In genomic region chr22:46104170-46104880, GRCh38 we compare ENCODE assay signal across 14 cellular contexts. TPM values are rescaled to one million over a fixed set of nuclear protein-coding genes. Genes with fewer than 3 reads are reported as not detected.
A peak's percentile ranks its signal among the peaks of the same experiment; 100 is the strongest.
DNase-seq lines count a peak whose midpoint lies in the region; ATAC-seq, FAIRE-seq and TF ChIP-seq lines count a peak whose summit lies in the region.
"Had no signal": no experiment of that assay in that cellular context is flagged by ENCODE, and none has a peak within 500 bp of the region (broad histone marks: within the 10 kb centered on the region; RNA-seq: fewer than 3 reads in every experiment).

No MANE protein-coding gene starts in this region.

- peaks cover 14% of the 10 kb centered on the region for H3K4me1 Mint-ChIP-seq in Caco-2 (ENCODE audit: low read depth, unreplicated experiment)
- peaks cover 3% of the 10 kb centered on the region for H3K4me1 Mint-ChIP-seq in astrocyte (ENCODE audit: low read depth, unreplicated experiment)
- no peaks in the 10 kb centered on the region for H3K4me1 Mint-ChIP-seq in WTC11

- H3K9me3 Mint-ChIP-seq in Caco-2 (ENCODE audit: unreplicated experiment) (no peaks in the 10 kb centered on the region), astrocyte (ENCODE audit: unreplicated experiment) (no peaks in the 10 kb centered on the region), WTC11 (no peaks in the 10 kb centered on the region)

- H3K36me3 Mint-ChIP-seq in Caco-2 (ENCODE audit: insufficient read depth, unreplicated experiment) (peaks cover 19% of the 10 kb centered on the region), astrocyte (ENCODE audit: low read depth, unreplicated experiment) (no peaks in the 10 kb centered on the region), WTC11 (no peaks in the 10 kb centered on the region)

- H3K4me2 ChIP-seq in astrocyte (ENCODE audit: low read length), result no peak overlapping the region
- H3K4me2 ChIP-seq: BLaER1 had no signal

- H3K36me3 ChIP-seq in Caco-2 (ENCODE audit: control insufficient read depth, insufficient read depth, low read length) (no peaks in the 10 kb centered on the region), astrocyte (ENCODE audit: insufficient read depth, low read length) (peaks cover 22% of the 10 kb centered on the region), right atrium auricular region (peaks cover 72% of the 10 kb centered on the region)

- peaks cover 85% of the 10 kb centered on the region for H3K79me2 ChIP-seq in astrocyte (ENCODE audit: insufficient read depth, low read length)

- POLR2A ChIA-PET in Caco-2 (lab: Charles Lee), result no interaction called here
- POLR2A ChIA-PET in WTC11 (lab: Charles Lee), result no interaction called here

- CTCF ChIA-PET in Caco-2 (lab: Charles Lee) (no interaction called here), WTC11 (lab: Charles Lee) (no interaction called here)

- H3K4me3 Mint-ChIP-seq in Caco-2 (ENCODE audit: unreplicated experiment), result no peak overlapping the region
- H3K4me3 Mint-ChIP-seq in astrocyte (ENCODE audit: unreplicated experiment), result no peak overlapping the region
- no peak overlapping the region for H3K4me3 Mint-ChIP-seq in WTC11

- H3K4me3 ChIP-seq in Caco-2 (ENCODE audit: low read depth, low read length) (no peak overlapping the region), astrocyte (ENCODE audit: insufficient read depth, low read depth, low read length) (no peak overlapping the region), right atrium auricular region (no peak overlapping the region)
- H3K4me3 ChIP-seq: BLaER1 had no signal

- TF ChIP-seq CTCF in Caco-2 (IDR thresholded peaks at IDR 0.05; ENCODE audit: insufficient read depth in 1 of 2, low read depth in 1 of 2, low read length in 1 of 2, severe bottlenecking in 1 of 2, unreplicated experiment in 1 of 2) (no peak), astrocyte (IDR thresholded peaks at IDR 0.05; ENCODE audit: insufficient read depth, low read depth, low read length) (no peak), right atrium auricular region (IDR thresholded peaks at IDR 0.05) (no peak), WTC11 (IDR thresholded peaks at IDR 0.05) (no peak)

- no peak for ATAC-seq in sciatic nerve
- ATAC-seq in HG02623 (IDR thresholded peaks at IDR 0.05; ENCODE audit: unreplicated experiment), result no peak
- ATAC-seq in WTC11, result no peak

- H3K27me3 Mint-ChIP-seq in Caco-2 (ENCODE audit: insufficient read depth, unreplicated experiment), result no peaks in the 10 kb centered on the region
- peaks cover 29% of the 10 kb centered on the region for H3K27me3 Mint-ChIP-seq in astrocyte (ENCODE audit: low read depth, unreplicated experiment)
- no peaks in the 10 kb centered on the region for H3K27me3 Mint-ChIP-seq in WTC11 (ENCODE audit: low read depth)

- H3K9me3 ChIP-seq in Caco-2 (no peaks in the 10 kb centered on the region), astrocyte (ENCODE audit: insufficient read depth, low read depth, low read length) (no peaks in the 10 kb centered on the region), right atrium auricular region (no peaks in the 10 kb centered on the region)
- H3K9me3 ChIP-seq: BLaER1 had no signal

- no TSS peak for BruUV-seq in Caco-2 (replicated peaks; lab: Mats Ljungman, UMichigan)

- H3K4me1 ChIP-seq in Caco-2 (peaks cover 68% of the 10 kb centered on the region), astrocyte (ENCODE audit: insufficient read depth, low read length) (peaks cover 76% of the 10 kb centered on the region), right atrium auricular region (peaks cover 0 to 100% of the 10 kb centered on the region in 2 donors)

- H3K27ac ChIP-seq in astrocyte (ENCODE audit: low read depth, low read length), result peak overlapping the region; percentile 75
- H3K27ac ChIP-seq in right atrium auricular region, result peak overlapping the region; percentile 80
- H3K27ac ChIP-seq: BLaER1 had no signal

- H4K20me1 ChIP-seq in astrocyte (ENCODE audit: insufficient read depth, low read length), result peaks cover 93% of the 10 kb centered on the region

- H3K27me3 ChIP-seq in Caco-2 (replicated peaks; ENCODE audit: control insufficient read depth, insufficient read depth, low read length), result no peaks in the 10 kb centered on the region
- H3K27me3 ChIP-seq in astrocyte (ENCODE audit: insufficient read depth, low read length), result no peaks in the 10 kb centered on the region
- no peaks in the 10 kb centered on the region for H3K27me3 ChIP-seq in right atrium auricular region
- H3K27me3 ChIP-seq: BLaER1 had no signal

- FAIRE-seq in astrocyte (lab: Jason Lieb, UNC), result no peak
- FAIRE-seq: colon, TTC549 had no signal

- DNase-seq in Caco-2 (no peak), astrocyte (ENCODE audit: low read depth) (peak; percentile 49), right atrium auricular region (ENCODE audit: low spot score) (no peak), sciatic nerve (ENCODE audit: low spot score) (peak; percentile 76), WTC11 (ENCODE audit: low spot score) (no peak), NAMALWA (ENCODE audit: low spot score) (no peak), NCI-H1105 (lab: John Stamatoyannopoulos, UW) (no peak)
- DNase-seq: activated T-cell treated with anti-CD3 and anti-CD28 coated beads, Interleukin-2, amount 50 U/mL, for 48 hours; KBM-7; NK-92 treated with Interleukin-12 subunit alpha and Interleukin-12 subunit beta, amount 100 ng/mL, for 24 hours had no signal

- H3K9ac ChIP-seq in astrocyte (ENCODE audit: low read length), result peak overlapping the region; percentile 58
- H3K9ac ChIP-seq: BLaER1 had no signal

- no peak overlapping the region for H2AFZ ChIP-seq in astrocyte (ENCODE audit: low read depth, low read length)

- peak overlapping the region; percentile 95 for H3K27ac Mint-ChIP-seq in Caco-2 (ENCODE audit: unreplicated experiment)
- no peak overlapping the region for H3K27ac Mint-ChIP-seq in astrocyte (ENCODE audit: unreplicated experiment)
- no peak overlapping the region for H3K27ac Mint-ChIP-seq in WTC11

- intact Hi-C loops in Caco-2 (cut with micrococcal nuclease; ENCODE audit: unreplicated experiment), result no loop called here
- intact Hi-C loops in sciatic nerve (cut with DNase I), result no loop called here

TF ChIP-seq in WTC11, 78 proteins besides CTCF, POLR2A, EP300 and RAD21:
- no peak for TF ChIP-seq NR3C1 (CRISPR knock-in tag; conservative IDR thresholded peaks at IDR 0.05; ENCODE audit: low read depth)
- no peak for TF ChIP-seq TCF7 (CRISPR knock-in tag; IDR thresholded peaks at IDR 0.05; ENCODE audit: low read depth)
- no peak for TF ChIP-seq TP53 (CRISPR knock-in tag; IDR thresholded peaks at IDR 0.05)
- TF ChIP-seq ZNF121 (CRISPR knock-in tag; IDR thresholded peaks at IDR 0.05), result no peak
- TF ChIP-seq ZNF512 (CRISPR knock-in tag; IDR thresholded peaks at IDR 0.05; ENCODE audit: borderline replicate concordance), result no peak
- no peak for TF ChIP-seq FOXK1 (CRISPR knock-in tag; IDR thresholded peaks at IDR 0.05)
- TF ChIP-seq ZNF317 (CRISPR knock-in tag; IDR thresholded peaks at IDR 0.05; ENCODE audit: borderline replicate concordance, low read depth), result no peak
- no peak for TF ChIP-seq RORB (CRISPR knock-in tag; IDR thresholded peaks at IDR 0.05)
- no peak for TF ChIP-seq FOXJ3 (CRISPR knock-in tag; IDR thresholded peaks at IDR 0.05; ENCODE audit: borderline replicate concordance)
- TF ChIP-seq TEAD4 (CRISPR knock-in tag; IDR thresholded peaks at IDR 0.05), result no peak

RNA-seq across cellular contexts. Expression of gene PPARA, which starts 46.0 kb away (rescaled TPM):
- total RNA-seq in Caco-2 (2022), result 13.4 and 15.9 TPM in 2 replicates
- total RNA-seq in astrocyte, result 8.4 and 9.6 TPM in 2 replicates
- 10 to 100 TPM; 48.4 to 67.1 TPM for total RNA-seq in right atrium auricular region
- total RNA-seq in sciatic nerve, result 39.2 TPM
- total RNA-seq in WTC11 (2021), result 8.5 to 10.1 TPM (median 9.3 TPM) in 3 replicates

Comparison
In these comparisons a context has a peak if more than half of its experiments do, and no peak if none do; other contexts are left out.
1. DNase-seq: peak in astrocyte (single experiment) and sciatic nerve (single experiment); none in Caco-2 (0 of 2), right atrium auricular region (single experiment), WTC11 (single experiment), NAMALWA (single experiment) and NCI-H1105 (single experiment).